ENCODE assay signal across 8 cellular contexts in the genomic region with DNA sequence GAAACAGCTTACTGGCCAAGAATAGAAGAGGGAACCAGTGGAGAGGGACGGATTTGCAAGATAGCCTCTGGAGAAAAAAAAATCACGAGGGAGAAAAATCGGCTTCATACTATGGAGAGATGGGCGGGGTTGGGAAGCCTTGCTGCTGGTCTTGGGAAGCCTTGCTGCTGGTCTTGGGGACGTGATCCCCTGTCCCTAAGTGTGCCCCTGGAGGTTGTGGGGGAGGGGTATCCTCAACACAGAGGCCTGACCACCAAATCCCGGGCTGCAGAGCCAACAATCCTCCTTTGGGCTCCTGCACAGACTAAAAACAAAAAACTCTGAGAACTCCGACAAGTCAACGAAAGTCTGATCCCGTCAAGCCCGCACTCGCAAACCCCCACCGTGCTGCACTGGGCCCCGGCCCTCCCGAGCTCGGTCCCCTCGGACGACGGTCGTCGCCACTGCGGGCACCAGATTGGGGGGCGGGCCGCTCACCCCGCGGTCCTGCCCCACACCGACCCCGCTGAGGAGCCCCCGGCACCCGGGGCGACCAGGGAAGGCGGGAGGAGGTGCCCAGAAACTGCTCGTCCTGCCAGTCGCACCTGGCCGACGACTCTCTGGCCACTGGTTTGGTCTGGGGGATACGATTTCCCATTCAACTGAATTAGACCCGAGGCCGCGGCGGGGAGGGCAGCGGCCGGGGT. TPM values are rescaled to one million over a fixed set of nuclear protein-coding genes. Genes with fewer than 3 reads are reported as not detected.
DNase-seq lines count a peak whose midpoint lies in the region; ATAC-seq and TF ChIP-seq lines count a peak whose summit lies in the region.

No MANE protein-coding gene starts in this region.

- peaks cover 0 to 4% (median 4%) of the 10 kb centered on the region in 5 donors for H3K36me3 Mint-ChIP-seq in naive thymus-derived CD4-positive, alpha-beta T cell

- H3K27ac ChIP-seq in esophagus muscularis mucosa (replicated peaks in 1 of 4) = no peak overlapping the region
- no peak overlapping the region for H3K27ac ChIP-seq in naive thymus-derived CD4-positive, alpha-beta T cell (ENCODE audit: low read depth, low read length)

- peaks cover 0 to 5% (median 0%) of the 10 kb centered on the region in 4 donors for H3K36me3 ChIP-seq in esophagus muscularis mucosa
- H3K36me3 ChIP-seq in naive thymus-derived CD4-positive, alpha-beta T cell (ENCODE audit: control insufficient read depth in 2 of 3, insufficient read depth in 3 of 3, low read length in 3 of 3) = no peaks in the 10 kb centered on the region

- peaks cover 0 to 57% (median 9%) of the 10 kb centered on the region in 4 donors for H3K27me3 ChIP-seq in esophagus muscularis mucosa
- H3K27me3 ChIP-seq in naive thymus-derived CD4-positive, alpha-beta T cell (ENCODE audit: control insufficient read depth in 2 of 2, insufficient read depth in 2 of 2, low read length in 2 of 2) = peaks cover 7 to 14% of the 10 kb centered on the region in 2 donors

- CTCF ChIA-PET in naive thymus-derived CD4-positive, alpha-beta T cell (lab: Charles Lee) = interaction anchor here (1.3 kb wide), 1 partner anchor 15 kb away, joined by 5 read pairs; no protein-coding TSS in a partner anchor

- H3K27me3 Mint-ChIP-seq in naive thymus-derived CD4-positive, alpha-beta T cell = peaks cover 43 to 74% (median 49%) of the 10 kb centered on the region in 5 donors

- WGBS in esophagus muscularis mucosa = 5% methylated on average over 26 of the region's 42 CpGs

- peak overlapping the region; percentile 54 to 82 (median 72) for H3K4me3 Mint-ChIP-seq in naive thymus-derived CD4-positive, alpha-beta T cell

- POLR2A ChIA-PET in naive thymus-derived CD4-positive, alpha-beta T cell (lab: Charles Lee) = interaction anchor here (0.7 kb wide), 1 partner anchor 1387 kb away, joined by 4 read pairs; no protein-coding TSS in a partner anchor

- H3K4me3 ChIP-seq in GM08714 (ENCODE audit: low read length) (peak overlapping the region; percentile 71), esophagus muscularis mucosa (peak overlapping the region; percentile 74 to 90 (median 80))
- peak overlapping the region; percentile 34 for H3K4me3 ChIP-seq in naive thymus-derived CD4-positive, alpha-beta T cell (ENCODE audit: low read length)

- H3K27ac Mint-ChIP-seq in naive thymus-derived CD4-positive, alpha-beta T cell = peak overlapping the region in 1 of 9 donors; percentile 49

- peak; percentile 34 for DNase-seq in SW480 (ENCODE audit: low spot score)
- DNase-seq in esophagus muscularis mucosa (ENCODE audit: extremely low spot score) = no peak
- peak in 1 of 9 donors; percentile 11 for DNase-seq in naive thymus-derived CD4-positive, alpha-beta T cell
- DNase-seq in NCI-H187 (lab: John Stamatoyannopoulos, UW) = no peak
- DNase-seq in NCI-H446 treated with DMSO at 0.1 percent for 48 hours (lab: John Stamatoyannopoulos, UW) = no peak
- no peak for DNase-seq in SW 1271 (lab: John Stamatoyannopoulos, UW)

- peaks cover 0 to 2% (median 0%) of the 10 kb centered on the region in 11 donors for H3K9me3 Mint-ChIP-seq in naive thymus-derived CD4-positive, alpha-beta T cell

- peaks cover 0 to 16% (median 7%) of the 10 kb centered on the region in 7 donors for H3K4me1 Mint-ChIP-seq in naive thymus-derived CD4-positive, alpha-beta T cell

- intact Hi-C loops in esophagus muscularis mucosa (cut with DNase I) = no loop called here
- intact Hi-C loops in naive thymus-derived CD4-positive, alpha-beta T cell (cut with micrococcal nuclease) = loop anchor here in 1 of 2 donors (1.0 to 5.0 kb wide), 4 partner anchors 23 to 1043 kb away; no protein-coding TSS in a partner anchor

- TF ChIP-seq POLR2A in esophagus muscularis mucosa (IDR thresholded peaks at IDR 0.05; ENCODE audit: low read depth) = no peak

- TF ChIP-seq CTCF in esophagus muscularis mucosa (IDR thresholded peaks at IDR 0.05) = no peak

- peak; percentile 3 for ATAC-seq in HG02798 (IDR thresholded peaks at IDR 0.05; ENCODE audit: poor library complexity, unreplicated experiment)
- ATAC-seq in naive thymus-derived CD4-positive, alpha-beta T cell = no peak

- H3K4me1 ChIP-seq in esophagus muscularis mucosa = peaks cover 13 to 23% (median 17%) of the 10 kb centered on the region in 4 donors
- no peaks in the 10 kb centered on the region for H3K4me1 ChIP-seq in naive thymus-derived CD4-positive, alpha-beta T cell (ENCODE audit: control insufficient read depth in 2 of 2, insufficient read depth in 2 of 2, low read length in 2 of 2)

- H3K9me3 ChIP-seq in esophagus muscularis mucosa = no peaks in the 10 kb centered on the region
- no peaks in the 10 kb centered on the region for H3K9me3 ChIP-seq in naive thymus-derived CD4-positive, alpha-beta T cell (ENCODE audit: control insufficient read depth in 2 of 3, low read length in 3 of 3)

- no peak for TF ChIP-seq EP300 in esophagus muscularis mucosa (IDR thresholded peaks at IDR 0.05)

RNA-seq across cellular contexts. Expression of a gene that starts 0.7 kb away (rescaled TPM):
- total RNA-seq in esophagus muscularis mucosa = 1 to 10 TPM; 1.7 to 2.9 (median 2.0) TPM
- 1 to 10 TPM in 1 of 5 experiments, under 1 TPM in 4; 0.14 to 1.1 (median 0.32) TPM for total RNA-seq in naive thymus-derived CD4-positive, alpha-beta T cell
- under 1 TPM; 0.13 to 0.17 TPM for polyA plus RNA-seq in naive thymus-derived CD4-positive, alpha-beta T cell
